In genomic region chr1:236467327-236467641, GRCh38 we compare ENCODE assay signal across 17 cellular contexts. TPM values are rescaled to one million over a fixed set of nuclear protein-coding genes. Genes with fewer than 3 reads are reported as not detected.
DNase-seq lines count a peak whose midpoint lies in the region; ATAC-seq and TF ChIP-seq lines count a peak whose summit lies in the region.
"Had no signal": no experiment of that assay in that cellular context is flagged by ENCODE, and none has a peak within 500 bp of the region (broad histone marks: within the 10 kb centered on the region; RNA-seq: fewer than 3 reads in every experiment).

No MANE protein-coding gene starts in this region.

- H3K36me3 Mint-ChIP-seq in memory B cell, result peaks cover 1% of the 10 kb centered on the region
- peaks cover 8% of the 10 kb centered on the region for H3K36me3 Mint-ChIP-seq in type B pancreatic cell
- H3K36me3 Mint-ChIP-seq: CD14-positive monocyte had no signal

- H3K4me3 Mint-ChIP-seq in memory B cell (no peak overlapping the region), type B pancreatic cell (no peak overlapping the region)
- H3K4me3 Mint-ChIP-seq: B cell; CD14-positive monocyte; CD4-positive, CD25-positive, alpha-beta regulatory T cell had no signal

- peaks cover 27% of the 10 kb centered on the region for H3K27me3 ChIP-seq in BE2C
- H3K27me3 ChIP-seq: BLaER1 had no signal

- DNase-seq in memory B cell (ENCODE audit: low spot score in 2 of 2) (no peak), type B pancreatic cell (ENCODE audit: extremely low spot score, unreplicated experiment) (no peak), cortex of kidney (lab: John Stamatoyannopoulos, UW) (no peak), BE2C (no peak)
- DNase-seq: AML-193; C1 segment of cervical spinal cord; CD4-positive, alpha-beta memory T cell; CD4-positive, CD25-positive, alpha-beta regulatory T cell; CD8-positive, alpha-beta memory T cell; COR-L47; GF-D8 had no signal

- no peak for ATAC-seq in memory B cell (ENCODE audit: low read depth)
- ATAC-seq: A549 had no signal

- H3K27ac ChIP-seq in HEK293 (ENCODE audit: extremely low read depth, low read depth, low read length), result no peak overlapping the region
- H3K27ac ChIP-seq: 22Rv1, A549, BLaER1 had no signal

- CTCF ChIA-PET in HEK293 (lab: Yijun Ruan, JAX), result interaction anchor here (0.7 to 1.8 kb wide), 4 partner anchors 10 to 499 kb away, joined by 3 to 8 read pairs (median 4); no protein-coding TSS in a partner anchor

- H3K27ac Mint-ChIP-seq in memory B cell, result peak overlapping the region; percentile 50
- H3K27ac Mint-ChIP-seq in type B pancreatic cell, result peak overlapping the region; percentile 72
- H3K27ac Mint-ChIP-seq: B cell; CD14-positive monocyte; CD4-positive, CD25-positive, alpha-beta regulatory T cell; CD8-positive, alpha-beta memory T cell had no signal

- H3K9me3 Mint-ChIP-seq in memory B cell, result no peaks in the 10 kb centered on the region
- peaks cover 5% of the 10 kb centered on the region for H3K9me3 Mint-ChIP-seq in type B pancreatic cell
- H3K9me3 Mint-ChIP-seq: CD14-positive monocyte; CD4-positive, CD25-positive, alpha-beta regulatory T cell; CD8-positive, alpha-beta memory T cell had no signal

- H3K4me3 ChIP-seq in HEK293 (ENCODE audit: low read depth, low read length) (no peak overlapping the region), BE2C (ENCODE audit: low read depth, low read length) (no peak overlapping the region)
- H3K4me3 ChIP-seq: A549, BLaER1 had no signal

- H3K9me3 ChIP-seq in HEK293 (ENCODE audit: control insufficient read depth, insufficient read depth, low read depth, low read length) (no peaks in the 10 kb centered on the region), BE2C (no peaks in the 10 kb centered on the region)
- H3K9me3 ChIP-seq: A549, BLaER1 had no signal

- no peak for TF ChIP-seq CTCF in HEK293 (tag by site-specific recombination; IDR thresholded peaks at IDR 0.05)
- TF ChIP-seq CTCF in type B pancreatic cell (conservative IDR thresholded peaks at IDR 0.05), result no peak
- no peak for TF ChIP-seq CTCF in BE2C (IDR thresholded peaks at IDR 0.05; ENCODE audit: low read depth, low read length)

- H3K36me3 ChIP-seq in HEK293 (ENCODE audit: control insufficient read depth in 2 of 2, insufficient read depth in 1 of 2, low read length in 2 of 2) (no peaks in the 10 kb centered on the region; a peak in 1 of 3 replicates), BE2C (no peaks in the 10 kb centered on the region)
- H3K36me3 ChIP-seq: BLaER1 had no signal

- H3K4me1 Mint-ChIP-seq in memory B cell (peaks cover 20% of the 10 kb centered on the region), type B pancreatic cell (ENCODE audit: unreplicated experiment) (peaks cover 45% of the 10 kb centered on the region)
- H3K4me1 Mint-ChIP-seq: CD14-positive monocyte had no signal

- POLR2A ChIA-PET in HEK293 (lab: Yijun Ruan, JAX), result no interaction called here

- peaks cover 23% of the 10 kb centered on the region for H3K27me3 Mint-ChIP-seq in memory B cell
- H3K27me3 Mint-ChIP-seq in type B pancreatic cell, result no peaks in the 10 kb centered on the region

- H3K4me1 ChIP-seq in HEK293 (ENCODE audit: control insufficient read depth, insufficient read depth, low read length), result peaks cover 23% of the 10 kb centered on the region
- no peaks in the 10 kb centered on the region for H3K4me1 ChIP-seq in BE2C

TF ChIP-seq in HEK293, 187 proteins besides CTCF, POLR2A, EP300 and RAD21 (continues in another document):
- no peak for TF ChIP-seq ZNF311 (tag by site-specific recombination; IDR thresholded peaks at IDR 0.05; ENCODE audit: borderline replicate concordance)
- TF ChIP-seq EGR2 (tag by site-specific recombination; IDR thresholded peaks at IDR 0.05; ENCODE audit: low read depth), result 0 out of 2 replicates have a peak, but pooled peaks have one; percentile 9
- TF ChIP-seq, protein P1, sequence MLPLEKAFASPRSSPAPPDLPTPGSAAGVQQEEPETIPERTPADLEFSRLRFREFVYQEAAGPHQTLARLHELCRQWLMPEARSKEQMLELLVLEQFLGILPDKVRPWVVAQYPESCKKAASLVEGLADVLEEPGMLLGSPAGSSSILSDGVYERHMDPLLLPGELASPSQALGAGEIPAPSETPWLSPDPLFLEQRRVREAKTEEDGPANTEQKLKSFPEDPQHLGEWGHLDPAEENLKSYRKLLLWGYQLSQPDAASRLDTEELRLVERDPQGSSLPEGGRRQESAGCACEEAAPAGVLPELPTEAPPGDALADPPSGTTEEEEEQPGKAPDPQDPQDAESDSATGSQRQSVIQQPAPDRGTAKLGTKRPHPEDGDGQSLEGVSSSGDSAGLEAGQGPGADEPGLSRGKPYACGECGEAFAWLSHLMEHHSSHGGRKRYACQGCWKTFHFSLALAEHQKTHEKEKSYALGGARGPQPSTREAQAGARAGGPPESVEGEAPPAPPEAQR (tag by site-specific recombination; IDR thresholded peaks at IDR 0.05), result no peak
- no peak for TF ChIP-seq ZNF280D (tag by site-specific recombination; IDR thresholded peaks at IDR 0.05)
- no peak for TF ChIP-seq ZNF146 (tag by site-specific recombination; IDR thresholded peaks at IDR 0.05)
- no peak for TF ChIP-seq REST (tag by site-specific recombination; IDR thresholded peaks at IDR 0.05)
- TF ChIP-seq, protein P2, sequence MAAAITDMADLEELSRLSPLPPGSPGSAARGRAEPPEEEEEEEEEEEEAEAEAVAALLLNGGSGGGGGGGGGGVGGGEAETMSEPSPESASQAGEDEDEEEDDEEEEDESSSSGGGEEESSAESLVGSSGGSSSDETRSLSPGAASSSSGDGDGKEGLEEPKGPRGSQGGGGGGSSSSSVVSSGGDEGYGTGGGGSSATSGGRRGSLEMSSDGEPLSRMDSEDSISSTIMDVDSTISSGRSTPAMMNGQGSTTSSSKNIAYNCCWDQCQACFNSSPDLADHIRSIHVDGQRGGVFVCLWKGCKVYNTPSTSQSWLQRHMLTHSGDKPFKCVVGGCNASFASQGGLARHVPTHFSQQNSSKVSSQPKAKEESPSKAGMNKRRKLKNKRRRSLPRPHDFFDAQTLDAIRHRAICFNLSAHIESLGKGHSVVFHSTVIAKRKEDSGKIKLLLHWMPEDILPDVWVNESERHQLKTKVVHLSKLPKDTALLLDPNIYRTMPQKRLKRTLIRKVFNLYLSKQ (tag by site-specific recombination; IDR thresholded peaks at IDR 0.05; ENCODE audit: borderline replicate concordance), result no peak
- TF ChIP-seq ZNF426 (tag by site-specific recombination; IDR thresholded peaks at IDR 0.05), result no peak

RNA-seq across cellular contexts. Expression of gene LGALS8, which starts 56.5 kb away (rescaled TPM):
- total RNA-seq in type B pancreatic cell (ENCODE audit: low replicate concordance), result 42.4 and 87.4 TPM in 2 replicates
- 19.1 TPM for polyA plus RNA-seq in BE2C (2012; ENCODE audit: insufficient read depth, insufficient read length, low read depth)
